Comparison of ENCODE assay signal across 9 cellular contexts in genomic region chr11:69915501-69916250, GRCh38.
DNase-seq lines count a peak whose midpoint lies in the region; ATAC-seq and TF ChIP-seq lines count a peak whose summit lies in the region.
"Had no signal": no experiment of that assay in that cellular context is flagged by ENCODE, and none has a peak within 500 bp of the region (broad histone marks: within the 10 kb centered on the region; RNA-seq: fewer than 3 reads in every experiment).

No MANE protein-coding gene starts in this region.

- no peak overlapping the region for H3K4me3 Mint-ChIP-seq in natural killer cell treated with Interleukin-12 subunit alpha and Interleukin-12 subunit beta and Interleukin-15 and Interleukin-18, amount 100 ng/mL, for 72 hours
- H3K4me3 Mint-ChIP-seq: effector memory CD8-positive, alpha-beta T cell had no signal

- no peaks in the 10 kb centered on the region for H3K36me3 Mint-ChIP-seq in natural killer cell treated with Interleukin-12 subunit alpha and Interleukin-12 subunit beta and Interleukin-15 and Interleukin-18, amount 100 ng/mL, for 72 hours

- no peaks in the 10 kb centered on the region for H4K20me1 ChIP-seq in fibroblast of lung (ENCODE audit: control insufficient read depth, extremely low read depth, insufficient read depth, low read length)

- H3K36me3 ChIP-seq in fibroblast of lung (ENCODE audit: control insufficient read depth, insufficient read depth, low read length) (no peaks in the 10 kb centered on the region), tibial nerve (no peaks in the 10 kb centered on the region)

- H3K9me3 Mint-ChIP-seq in natural killer cell treated with Interleukin-12 subunit alpha and Interleukin-12 subunit beta and Interleukin-15 and Interleukin-18, amount 100 ng/mL, for 72 hours: no peaks in the 10 kb centered on the region
- H3K9me3 Mint-ChIP-seq: effector memory CD8-positive, alpha-beta T cell had no signal

- H2AFZ ChIP-seq in fibroblast of lung (ENCODE audit: low read length): peak overlapping the region; percentile 46

- TF ChIP-seq CTCF in fibroblast of lung (conservative IDR thresholded peaks at IDR 0.05 in 1 of 2, IDR thresholded peaks at IDR 0.05 in 1 of 2; ENCODE audit: low read depth in 1 of 2, low read length in 2 of 2) (peak; percentile 72 to 76), tibial nerve (IDR thresholded peaks at IDR 0.05) (peak; percentile 65 to 79 (median 69))

- H3K27me3 Mint-ChIP-seq in natural killer cell treated with Interleukin-12 subunit alpha and Interleukin-12 subunit beta and Interleukin-15 and Interleukin-18, amount 100 ng/mL, for 72 hours: peaks cover 0 to 10% of the 10 kb centered on the region in 2 donors

- H3K4me2 ChIP-seq in fibroblast of lung (ENCODE audit: extremely low read depth, insufficient read depth, low read length): peak overlapping the region; percentile 77

- DNase-seq in SKM-1 treated with dmso at 0.1 percent for 144 hours (lab: John Stamatoyannopoulos, UW; ENCODE audit: unreplicated experiment): peak; percentile 12
- no peak for DNase-seq in SKM-1 (lab: John Stamatoyannopoulos, UW; ENCODE audit: unreplicated experiment)
- DNase-seq in NCI-H1105 treated with DMSO at 0.1 percent for 48 hours (lab: John Stamatoyannopoulos, UW): peak; percentile 46
- DNase-seq in activated CD4-positive, alpha-beta T cell treated with anti-CD3 and anti-CD28 coated beads, Interleukin-2, amount 50 U/mL, for 24 hours (ENCODE audit: low read depth in 1 of 2, low spot score in 1 of 2): peak; percentile 15 to 16
- peak; percentile 55 to 69 for DNase-seq in fibroblast of lung (ENCODE audit: low read depth in 2 of 2)
- DNase-seq in natural killer cell treated with Interleukin-12 subunit alpha and Interleukin-12 subunit beta and Interleukin-15 and Interleukin-18, amount 100 ng/mL, for 72 hours (ENCODE audit: low spot score): peak; percentile 61
- peak; percentile 59 to 82 for DNase-seq in tibial nerve (ENCODE audit: low spot score in 2 of 2)

- no peak overlapping the region for H3K27ac Mint-ChIP-seq in natural killer cell treated with Interleukin-12 subunit alpha and Interleukin-12 subunit beta and Interleukin-15 and Interleukin-18, amount 100 ng/mL, for 72 hours

- no peaks in the 10 kb centered on the region for H3K79me2 ChIP-seq in fibroblast of lung (ENCODE audit: control insufficient read depth, insufficient read depth, low read length)

- H3K4me3 ChIP-seq in fibroblast of lung (replicated peaks in 1 of 4; ENCODE audit: control extremely low read depth in 1 of 4, insufficient read depth in 1 of 4, low read depth in 3 of 4, low read length in 4 of 4) (peak overlapping the region in 2 of 4 experiments; percentile 7 to 32), tibial nerve (peak overlapping the region in 1 of 4 donors; percentile 29)

- H3K9ac ChIP-seq in fibroblast of lung (ENCODE audit: insufficient read depth, low read length): peak overlapping the region; percentile 8

- no peak for ATAC-seq in natural killer cell treated with Interleukin-12 subunit alpha and Interleukin-12 subunit beta and Interleukin-15 and Interleukin-18, amount 100 ng/mL, for 72 hours
- ATAC-seq in GM19467 (IDR thresholded peaks at IDR 0.05; ENCODE audit: unreplicated experiment): no peak
- ATAC-seq: effector memory CD8-positive, alpha-beta T cell had no signal

- TF ChIP-seq EP300 in tibial nerve (IDR thresholded peaks at IDR 0.05): peak in 1 of 2 donors; percentile 26

- no peak for TF ChIP-seq POLR2A in tibial nerve (IDR thresholded peaks at IDR 0.05)

- H3K9me3 ChIP-seq in fibroblast of lung (ENCODE audit: control insufficient read depth, insufficient read depth, low read depth, low read length): no peaks in the 10 kb centered on the region
- H3K9me3 ChIP-seq in tibial nerve: peaks cover 0 to 9% (median 0%) of the 10 kb centered on the region in 4 donors

- H3K4me1 Mint-ChIP-seq in natural killer cell treated with Interleukin-12 subunit alpha and Interleukin-12 subunit beta and Interleukin-15 and Interleukin-18, amount 100 ng/mL, for 72 hours (ENCODE audit: low read depth in 2 of 2): peaks cover 0 to 7% of the 10 kb centered on the region in 2 donors

- 6 to 13% methylated on average over 17 to 18 of the region's 18 CpGs for WGBS in tibial nerve, 2 donors

- peaks cover 8% of the 10 kb centered on the region for H3K27me3 ChIP-seq in fibroblast of lung (ENCODE audit: control insufficient read depth, insufficient read depth, low read length)
- no peaks in the 10 kb centered on the region for H3K27me3 ChIP-seq in tibial nerve

- H3K27ac ChIP-seq in fibroblast of lung (ENCODE audit: insufficient read depth, low read length) (peak overlapping the region; percentile 56), tibial nerve (peak overlapping the region in 3 of 4 donors; percentile 26 to 78 (median 72))

- peaks cover 15% of the 10 kb centered on the region for H3K4me1 ChIP-seq in fibroblast of lung (ENCODE audit: control insufficient read depth, extremely low read depth, insufficient read depth, low read length)
- H3K4me1 ChIP-seq in tibial nerve: peaks cover 0 to 28% (median 9%) of the 10 kb centered on the region in 4 donors
